In genomic region chr16:66588981-66589713, GRCh38 we compare ENCODE assay signal across 8 cellular contexts. TPM values are rescaled to one million over a fixed set of nuclear protein-coding genes. Genes with fewer than 3 reads are reported as not detected.
DNase-seq lines count a peak whose midpoint lies in the region; ATAC-seq and TF ChIP-seq lines count a peak whose summit lies in the region.

No MANE protein-coding gene starts in this region.

- H2AFZ ChIP-seq in KMS-11 (ENCODE audit: low read depth) = no peak overlapping the region
- no peak overlapping the region for H2AFZ ChIP-seq in neuronal stem cell (ENCODE audit: low read length)

- no peak overlapping the region for H3K23ac ChIP-seq in neuronal stem cell (ENCODE audit: low read depth, low read length, poor library complexity)

- no CpG with 5 or more reads among the region's 8 CpGs for WGBS in neuronal stem cell (ENCODE audit: extremely low coverage in 2 of 2, insufficient read length in 2 of 2, insufficient replicate concordance in 1 of 2), 2 donors

- H3K9me3 ChIP-seq in neuronal stem cell (replicated peaks in 1 of 2; ENCODE audit: control insufficient read depth in 2 of 2, insufficient read depth in 1 of 2, low read depth in 1 of 2, low read length in 2 of 2) = no peaks in the 10 kb centered on the region

- H3K36me3 ChIP-seq in KMS-11 (ENCODE audit: insufficient read depth) (no peaks in the 10 kb centered on the region), neuronal stem cell (replicated peaks in 1 of 2; ENCODE audit: control insufficient read depth in 2 of 2, insufficient read depth in 2 of 2, low read length in 2 of 2) (peaks cover 0 to 2% of the 10 kb centered on the region in 2 donors)

- no peak overlapping the region for H3K27ac ChIP-seq in KMS-11
- H3K27ac ChIP-seq in neuronal stem cell (replicated peaks; ENCODE audit: low read length) = no peak overlapping the region

- peak overlapping the region; percentile 55 for H3K4ac ChIP-seq in neuronal stem cell (ENCODE audit: low read length)

- TF ChIP-seq CTCF in KMS-11 (conservative IDR thresholded peaks at IDR 0.05; ENCODE audit: low read depth, low read length) = peak; percentile 61
- peak; percentile 24 for TF ChIP-seq CTCF in endothelial cell (IDR thresholded peaks at IDR 0.05; ENCODE audit: unreplicated experiment)

- peak overlapping the region; percentile 90 for H3K18ac ChIP-seq in neuronal stem cell (ENCODE audit: low read length)

- H2BK12ac ChIP-seq in neuronal stem cell (ENCODE audit: low read length) = no peak overlapping the region

- H2AK5ac ChIP-seq in neuronal stem cell (ENCODE audit: low read depth, low read length) = peak overlapping the region; percentile 75

- H3K36me3 Mint-ChIP-seq in endothelial cell (ENCODE audit: low read depth, unreplicated experiment) = no peaks in the 10 kb centered on the region

- H3K27me3 Mint-ChIP-seq in endothelial cell (ENCODE audit: unreplicated experiment) = peaks cover 12% of the 10 kb centered on the region

- H3K79me1 ChIP-seq in neuronal stem cell (ENCODE audit: low read depth, low read length) = no peaks in the 10 kb centered on the region

- H2BK5ac ChIP-seq in neuronal stem cell (ENCODE audit: low read length) = no peak overlapping the region

- H2BK120ac ChIP-seq in neuronal stem cell (ENCODE audit: low read depth, low read length) = peak overlapping the region; percentile 96

- peak; percentile 99 for ATAC-seq in GM19351 (IDR thresholded peaks at IDR 0.05; ENCODE audit: unreplicated experiment)

- H4K8ac ChIP-seq in neuronal stem cell (ENCODE audit: low read depth, low read length) = no peak overlapping the region

- H3K9ac ChIP-seq in KMS-11 (no peak overlapping the region), neuronal stem cell (ENCODE audit: low read depth, low read length, poor library complexity) (no peak overlapping the region)

- H3K4me1 ChIP-seq in KMS-11 (ENCODE audit: low read depth, poor library complexity, severe bottlenecking) = peaks cover 12% of the 10 kb centered on the region
- H3K4me1 ChIP-seq in neuronal stem cell (ENCODE audit: control insufficient read depth in 2 of 2, insufficient read depth in 1 of 2, low read depth in 1 of 2, low read length in 2 of 2) = no peaks in the 10 kb centered on the region

- peaks cover 36% of the 10 kb centered on the region for H3K4me1 Mint-ChIP-seq in endothelial cell (ENCODE audit: unreplicated experiment)

- no peak overlapping the region for H3K14ac ChIP-seq in neuronal stem cell (ENCODE audit: low read length)

- DNase-seq in ACHN (peak; percentile 66), endothelial cell (ENCODE audit: low spot score) (peak; percentile 36), neuronal stem cell (ENCODE audit: low spot score) (no peak), NCI-H2171 (lab: John Stamatoyannopoulos, UW) (no peak), SHP77 treated with DMSO at 0.1 percent for 48 hours (lab: John Stamatoyannopoulos, UW) (no peak)
- peak; percentile 63 for DNase-seq in activated CD4-positive, alpha-beta T cell treated with anti-CD3 and anti-CD28 coated beads, Interleukin-2, amount 50 U/mL, for 1 hour

- no peaks in the 10 kb centered on the region for H4K20me1 ChIP-seq in KMS-11 (ENCODE audit: insufficient read depth)

- no peak overlapping the region for H2BK15ac ChIP-seq in neuronal stem cell (ENCODE audit: low read length)

- H3K9me3 Mint-ChIP-seq in endothelial cell (ENCODE audit: unreplicated experiment) = no peaks in the 10 kb centered on the region

- H3K4me2 ChIP-seq in KMS-11 (no peak overlapping the region), neuronal stem cell (ENCODE audit: insufficient read depth, low read length, poor library complexity, severe bottlenecking) (no peak overlapping the region)

- H3K4me3 ChIP-seq in KMS-11 (IDR thresholded peaks at IDR 0.05; ENCODE audit: insufficient read depth, low read depth, low read length) (no peak overlapping the region), neuronal stem cell (ENCODE audit: low read length in 2 of 2) (no peak overlapping the region)

- in situ Hi-C loops in ACHN (cut with HindIII; ENCODE audit: low pct_ligation_motif_present, low pct_unique_long_range_greater_than_20kb, low sequenced_read_pairs) = no loop called here

- no peak overlapping the region for H3K27ac Mint-ChIP-seq in endothelial cell (ENCODE audit: unreplicated experiment)

- peaks cover 7% of the 10 kb centered on the region; the same call in 1 of the 2 replicates for H3K27me3 ChIP-seq in KMS-11 (ENCODE audit: insufficient read depth, low read depth)
- H3K27me3 ChIP-seq in neuronal stem cell (ENCODE audit: control insufficient read depth in 3 of 3, insufficient read depth in 3 of 3, low read depth in 1 of 3, low read length in 3 of 3) = no peaks in the 10 kb centered on the region

- no peak overlapping the region for H4K91ac ChIP-seq in neuronal stem cell (ENCODE audit: low read depth, low read length, poor library complexity)

- no peak overlapping the region for H3K4me3 Mint-ChIP-seq in endothelial cell (ENCODE audit: unreplicated experiment)

- H3K79me2 ChIP-seq in KMS-11 (ENCODE audit: insufficient read depth, low read depth) = no peaks in the 10 kb centered on the region

RNA-seq across cellular contexts. Expression of gene CMTM2, which starts 9.9 kb away (rescaled TPM):
- 2.1 TPM for total RNA-seq in endothelial cell (ENCODE audit: unreplicated experiment)
- 0.20 TPM for polyA plus RNA-seq in neuronal stem cell (2013, experiment 1 of 2)
- 0.08 TPM for polyA plus RNA-seq in neuronal stem cell (2013, experiment 2 of 2)

RNA-seq across cellular contexts. Expression of gene CMTM3, which starts 15.4 kb away (rescaled TPM):
- total RNA-seq in endothelial cell (ENCODE audit: unreplicated experiment) = 268 TPM
- 92.9 TPM for polyA plus RNA-seq in neuronal stem cell (2013, experiment 1 of 2)
- polyA plus RNA-seq in neuronal stem cell (2013, experiment 2 of 2) = 91.8 TPM

RNA-seq across cellular contexts. Expression of gene CMTM1, which starts 22.9 kb away (rescaled TPM):
- total RNA-seq in endothelial cell (ENCODE audit: unreplicated experiment) = 8.3 TPM
- 3.8 TPM for polyA plus RNA-seq in neuronal stem cell (2013, experiment 1 of 2)
- 4.4 TPM for polyA plus RNA-seq in neuronal stem cell (2013, experiment 2 of 2)

RNA-seq across cellular contexts. Expression of gene CKLF, which starts 36.8 kb away (rescaled TPM):
- 38.0 TPM for total RNA-seq in endothelial cell (ENCODE audit: unreplicated experiment)
- 37.5 TPM for polyA plus RNA-seq in neuronal stem cell (2013, experiment 1 of 2)
- 41.1 TPM for polyA plus RNA-seq in neuronal stem cell (2013, experiment 2 of 2)

RNA-seq across cellular contexts. Expression of gene TK2, which starts 39.2 kb away (rescaled TPM):
- 13.1 TPM for total RNA-seq in endothelial cell (ENCODE audit: unreplicated experiment)
- polyA plus RNA-seq in neuronal stem cell (2013, experiment 1 of 2) = 3.4 TPM
- polyA plus RNA-seq in neuronal stem cell (2013, experiment 2 of 2) = 3.4 TPM

Comparison
In these comparisons a context has a peak if more than half of its experiments do, and no peak if none do; other contexts are left out.
1. DNase-seq: peak in ACHN (single experiment), activated CD4-positive, alpha-beta T cell treated with anti-CD3 and anti-CD28 coated beads, Interleukin-2, amount 50 U/mL, for 1 hour (single experiment) and endothelial cell (single experiment); none in neuronal stem cell (single experiment), NCI-H2171 (single experiment) and SHP77 treated with DMSO at 0.1 percent for 48 hours (single experiment).